25 cellular contexts compared by ENCODE assay signal in the genomic region with DNA sequence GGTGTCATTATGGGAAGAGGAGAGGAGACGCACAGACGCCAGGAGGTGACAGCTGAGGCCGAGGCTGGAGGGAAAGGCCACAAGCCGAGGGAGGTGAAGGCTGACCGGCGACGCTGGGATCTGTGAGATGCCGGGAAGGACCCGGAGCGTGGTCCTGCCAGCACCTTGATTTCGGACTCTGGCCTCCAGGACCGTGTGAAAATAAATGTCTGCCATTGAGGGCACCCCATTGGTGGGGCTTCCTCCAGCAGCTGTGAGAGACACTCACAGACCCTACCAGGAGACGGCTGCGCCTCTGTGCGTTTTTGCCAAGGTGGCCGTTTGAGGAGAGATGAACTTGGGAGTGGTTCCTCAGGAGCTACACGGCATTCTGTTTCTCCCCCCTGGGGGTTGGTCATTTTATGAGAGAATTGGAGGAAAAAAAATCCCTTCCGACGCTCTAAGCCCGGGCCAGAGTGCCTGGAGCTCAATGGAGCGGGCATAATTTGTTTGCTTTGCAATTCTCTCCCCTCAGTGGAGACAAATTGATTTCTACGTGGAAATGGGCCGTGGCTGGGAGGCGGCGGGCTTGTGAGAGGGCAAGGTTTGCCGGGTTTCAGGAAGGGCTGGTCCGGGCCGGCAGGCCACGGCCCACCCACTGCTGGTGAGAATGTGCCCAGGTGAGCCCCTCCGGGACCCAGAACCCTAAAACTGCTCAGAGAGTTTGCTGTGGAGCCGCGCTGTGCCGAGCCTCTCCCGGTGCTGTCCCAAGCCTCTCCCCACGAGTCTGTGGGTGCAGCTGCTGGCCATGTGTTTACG. TPM values are rescaled to one million over a fixed set of nuclear protein-coding genes. Genes with fewer than 3 reads are reported as not detected.
A peak's percentile ranks its signal among the peaks of the same experiment; 100 is the strongest.
DNase-seq lines count a peak whose midpoint lies in the region; TF ChIP-seq lines count a peak whose summit lies in the region.
"Had no signal": no experiment of that assay in that cellular context is flagged by ENCODE, and none has a peak within 500 bp of the region (broad histone marks: within the 10 kb centered on the region; RNA-seq: fewer than 3 reads in every experiment).

No MANE protein-coding gene starts in this region.

- H3K9ac ChIP-seq in colonic mucosa (ENCODE audit: low read depth in 2 of 2, low read length in 2 of 2): no peak overlapping the region

- H3K4me1 Mint-ChIP-seq in Calu3 (ENCODE audit: low read depth, unreplicated experiment): no peaks in the 10 kb centered on the region
- H3K4me1 Mint-ChIP-seq: CD4-positive, alpha-beta memory T cell; naive thymus-derived CD8-positive, alpha-beta T cell had no signal

- no peaks in the 10 kb centered on the region for H3K36me3 Mint-ChIP-seq in Calu3 (ENCODE audit: insufficient read depth, unreplicated experiment)
- H3K36me3 Mint-ChIP-seq: CD4-positive, alpha-beta memory T cell; naive thymus-derived CD8-positive, alpha-beta T cell had no signal

- H2AFZ ChIP-seq in osteoblast (ENCODE audit: low read length): no peak overlapping the region

- H3K27ac ChIP-seq in colonic mucosa (no peak overlapping the region), osteoblast (ENCODE audit: low read depth, low read length) (no peak overlapping the region)
- H3K27ac ChIP-seq: esophagus muscularis mucosa, skin epidermis, tibial artery, VCaP had no signal

- no peaks in the 10 kb centered on the region for H4K20me1 ChIP-seq in osteoblast (ENCODE audit: insufficient read depth, low read length)

- no peak overlapping the region for H3K4me3 ChIP-seq in colonic mucosa
- H3K4me3 ChIP-seq in osteoblast (ENCODE audit: insufficient read depth, low read length): no peak overlapping the region
- H3K4me3 ChIP-seq: esophagus muscularis mucosa, skin epidermis, tibial artery had no signal

- H3K9me3 Mint-ChIP-seq in Calu3 (ENCODE audit: low read depth, unreplicated experiment): no peaks in the 10 kb centered on the region
- H3K9me3 Mint-ChIP-seq: activated T-cell treated with anti-CD3 and anti-CD28 coated beads, Interleukin-2, amount 50 U/mL, for 72 hours; H9; naive thymus-derived CD8-positive, alpha-beta T cell had no signal

- H3K9me3 ChIP-seq in colonic mucosa (no peaks in the 10 kb centered on the region), osteoblast (ENCODE audit: low read depth, low read length) (no peaks in the 10 kb centered on the region)
- H3K9me3 ChIP-seq: esophagus muscularis mucosa, tibial artery had no signal

- no peaks in the 10 kb centered on the region for H3K79me2 ChIP-seq in osteoblast (ENCODE audit: insufficient read depth, low read length)

- no peak overlapping the region for H3K4me3 Mint-ChIP-seq in Calu3 (ENCODE audit: low read depth, unreplicated experiment)
- H3K4me3 Mint-ChIP-seq: activated T-cell treated with anti-CD3 and anti-CD28 coated beads, Interleukin-2, amount 50 U/mL, for 72 hours; CD4-positive, alpha-beta memory T cell; H9; naive thymus-derived CD8-positive, alpha-beta T cell had no signal

- H3K36me3 ChIP-seq in colonic mucosa (no peaks in the 10 kb centered on the region), osteoblast (ENCODE audit: insufficient read depth, low read length) (no peaks in the 10 kb centered on the region)
- H3K36me3 ChIP-seq: esophagus muscularis mucosa, tibial artery had no signal

- TF ChIP-seq CTCF in colonic mucosa (IDR thresholded peaks at IDR 0.05): no peak
- TF ChIP-seq CTCF in osteoblast (IDR thresholded peaks at IDR 0.05; ENCODE audit: extremely low read depth, low read depth, low read length): no peak
- TF ChIP-seq CTCF in Calu3 (IDR thresholded peaks at IDR 0.05; ENCODE audit: unreplicated experiment): no peak
- TF ChIP-seq CTCF in GM20000 (IDR thresholded peaks at IDR 0.05; ENCODE audit: extremely low read depth, missing control alignments): no peak

- no peak overlapping the region for H3K4me2 ChIP-seq in osteoblast (ENCODE audit: insufficient read depth, low read length)

- no TSS peak for BruUV-seq in Calu3 (replicated peaks; lab: Mats Ljungman, UMichigan)

- H3K27me3 Mint-ChIP-seq in Calu3 (ENCODE audit: unreplicated experiment): peaks cover 71% of the 10 kb centered on the region

- H3K4me1 ChIP-seq in colonic mucosa (no peaks in the 10 kb centered on the region), osteoblast (ENCODE audit: insufficient read depth, low read length) (no peaks in the 10 kb centered on the region)
- H3K4me1 ChIP-seq: esophagus muscularis mucosa, tibial artery had no signal

- H3K27me3 ChIP-seq in colonic mucosa: no peaks in the 10 kb centered on the region
- peaks cover 7% of the 10 kb centered on the region for H3K27me3 ChIP-seq in osteoblast (ENCODE audit: insufficient read depth, low read length)

- peak; percentile 74 for DNase-seq in DMS79 (lab: John Stamatoyannopoulos, UW)
- peak; percentile 32 for DNase-seq in HuH-7 (ENCODE audit: low spot score)
- peak; percentile 11 for DNase-seq in colonic mucosa
- DNase-seq in osteoblast (ENCODE audit: insufficient read length, low spot score, missing footprints): peak; percentile 73
- DNase-seq in Calu3: no peak
- DNase-seq in cerebellar nuclear complex (lab: John Stamatoyannopoulos, UW): no peak
- DNase-seq in GM20000 (ENCODE audit: low spot score): no peak
- no peak for DNase-seq in AG08396 (ENCODE audit: low spot score)
- DNase-seq: activated naive CD4-positive, alpha-beta T cell treated with anti-CD3 and anti-CD28 coated beads, Interleukin-2, amount 50 U/mL, for 16 hours; activated T-cell treated with anti-CD3 and anti-CD28 coated beads, Interleukin-2, amount 50 U/mL, for 72 hours; anterior cingulate cortex; CD4-positive, alpha-beta memory T cell; central memory CD4-positive, alpha-beta T cell; effector CD8-positive, alpha-beta T cell; Karpas-422; mesendoderm; stimulated activated naive CD4-positive, alpha-beta T cell; T-helper 2 cell had no signal

- CTCF ChIA-PET in Calu3 (lab: Charles Lee): no interaction called here

- H3K27ac Mint-ChIP-seq in Calu3 (ENCODE audit: unreplicated experiment): no peak overlapping the region
- H3K27ac Mint-ChIP-seq: activated T-cell treated with anti-CD3 and anti-CD28 coated beads, Interleukin-2, amount 50 U/mL, for 72 hours; CD4-positive, alpha-beta memory T cell; H9; naive thymus-derived CD8-positive, alpha-beta T cell; progenitor cell of endocrine pancreas had no signal

- intact Hi-C loops in colonic mucosa (cut with DNase I) (no loop called here), Calu3 (cut with micrococcal nuclease; ENCODE audit: unreplicated experiment) (no loop called here)

RNA-seq across cellular contexts. Expression of a gene that starts 53.9 kb away (rescaled TPM):
- 1 to 10 TPM; 1.2 to 1.5 TPM for total RNA-seq in colonic mucosa
- 21.2 and 44.5 TPM in 2 replicates for total RNA-seq in osteoblast
- total RNA-seq in Calu3 (2022): not detected in 2 replicates
- total RNA-seq: activated T-cell treated with anti-CD3 and anti-CD28 coated beads, Interleukin-2, amount 50 U/mL, for 72 hours; CD4-positive, alpha-beta memory T cell; naive thymus-derived CD8-positive, alpha-beta T cell had no signal

Comparison
In these comparisons a context has a peak if more than half of its experiments do, and no peak if none do; other contexts are left out.
1. DNase-seq: peak in DMS79 (single experiment), HuH-7 (single experiment), colonic mucosa (single experiment) and osteoblast (single experiment); none in Calu3 (single experiment), cerebellar nuclear complex (0 of 2), GM20000 (single experiment) and AG08396 (single experiment).